Comparison of ENCODE assay signal across 1 cellular context in genomic region chr15:67173015-67173414, GRCh38.
TF ChIP-seq lines count a peak whose summit lies in the region.

No MANE protein-coding gene starts in this region.

TF ChIP-seq in SK-N-SH, 30 proteins besides CTCF, POLR2A, EP300 and RAD21 (continued from another document):
- TF ChIP-seq IRF3 (IDR thresholded peaks at IDR 0.05; ENCODE audit: low read depth, low read length), result no peak
- TF ChIP-seq GATA2 (CRISPR knock-in tag; IDR thresholded peaks at IDR 0.05), result no peak
- TF ChIP-seq TCF12 (IDR thresholded peaks at IDR 0.05), result no peak
- TF ChIP-seq REST (IDR thresholded peaks at IDR 0.05; ENCODE audit: low read depth, low read length), result no peak
- no peak for TF ChIP-seq TAF1 (IDR thresholded peaks at IDR 0.05; ENCODE audit: borderline replicate concordance, low read depth, low read length)
- no peak for TF ChIP-seq USF2 (IDR thresholded peaks at IDR 0.05; ENCODE audit: borderline replicate concordance, low read depth, low read length)
- no peak for TF ChIP-seq ZBTB33 (IDR thresholded peaks at IDR 0.05; ENCODE audit: borderline replicate concordance, low read depth)
- no peak for TF ChIP-seq FOXM1 (IDR thresholded peaks at IDR 0.05; ENCODE audit: low read depth)
- TF ChIP-seq JUND (IDR thresholded peaks at IDR 0.05), result no peak
- no peak for TF ChIP-seq ELF1 (IDR thresholded peaks at IDR 0.05)
- TF ChIP-seq FOSL2 (IDR thresholded peaks at IDR 0.05; ENCODE audit: borderline replicate concordance, low read depth), result no peak
- no peak for TF ChIP-seq SIN3A (IDR thresholded peaks at IDR 0.05; ENCODE audit: borderline replicate concordance, low read depth, low read length)
TF ChIP-seq in SK-N-SH: peak in this region for 0.
